Comparison of ENCODE assay signal across 28 cellular contexts in genomic region chr4:126572264-126572663, GRCh38.
"Had no signal": no experiment of that assay in that cellular context is flagged by ENCODE, and none has a peak within 500 bp of the region (broad histone marks: within the 10 kb centered on the region; RNA-seq: fewer than 3 reads in every experiment).

No MANE protein-coding gene starts in this region.

- H3K36me3 ChIP-seq: ascending aorta, SJCRH30 had no signal

- H3K4me2 ChIP-seq: SK-N-SH had no signal

- H3K9me3 ChIP-seq: ascending aorta, body of pancreas, SJCRH30, SK-N-SH had no signal

- H3K27ac ChIP-seq: ascending aorta, body of pancreas, RWPE1, SJCRH30 had no signal

- H3K9ac ChIP-seq: SK-N-SH had no signal

- H3K27me3 ChIP-seq: ascending aorta, body of pancreas, SJCRH30 had no signal

- DNase-seq: activated CD4-positive, alpha-beta T cell treated with anti-CD3 and anti-CD28 coated beads for 48 hours; activated CD4-positive, alpha-beta T cell treated with anti-CD3 and anti-CD28 coated beads, Interleukin-2, amount 50 U/mL, for 4 hours; activated CD8-positive, alpha-beta memory T cell treated with anti-CD3 and anti-CD28 coated beads, Interleukin-2, amount 50 U/mL, for 48 hours; activated CD8-positive, alpha-beta T cell treated with anti-CD3 and anti-CD28 coated beads, Interleukin-2, amount 10 ng/mL, durations not matched to agents 7 days and 5 days; activated effector memory CD4-positive, alpha-beta T cell treated with Interleukin-2 at 50 U/mL for 16 hours; activated naive CD4-positive, alpha-beta T cell treated with Interleukin-2 at 50 U/mL for 16 hours; activated naive CD8-positive, alpha-beta T cell treated with anti-CD3 and anti-CD28 coated beads, Interleukin-2, amount 50 U/mL, for 24 hours; activated T-cell treated with anti-CD3 and anti-CD28 coated beads, Interleukin-2, amount 50 U/mL, for 1 hour; amniotic stem cell; body of pancreas; central memory CD4-positive, alpha-beta T cell; Karpas-422; MM.1S; NCI-H1048; NCI-H1417; NCI-H1694; NCI-H2029 treated with DMSO at 0.1 percent for 48 hours; NCI-H345; NCI-H510A; NCI-H526 treated with DMSO at 0.1 percent for 48 hours; NCI-H82; Right ventricle myocardium superior; SK-N-SH; SW 1271 had no signal

- H3K4me1 ChIP-seq: ascending aorta, body of pancreas had no signal

- FAIRE-seq: bronchial epithelial cell had no signal

- H3K4me3 ChIP-seq: ascending aorta, body of pancreas, SJCRH30 had no signal
